Comparison of ENCODE assay signal across 12 cellular contexts in the genomic region with DNA sequence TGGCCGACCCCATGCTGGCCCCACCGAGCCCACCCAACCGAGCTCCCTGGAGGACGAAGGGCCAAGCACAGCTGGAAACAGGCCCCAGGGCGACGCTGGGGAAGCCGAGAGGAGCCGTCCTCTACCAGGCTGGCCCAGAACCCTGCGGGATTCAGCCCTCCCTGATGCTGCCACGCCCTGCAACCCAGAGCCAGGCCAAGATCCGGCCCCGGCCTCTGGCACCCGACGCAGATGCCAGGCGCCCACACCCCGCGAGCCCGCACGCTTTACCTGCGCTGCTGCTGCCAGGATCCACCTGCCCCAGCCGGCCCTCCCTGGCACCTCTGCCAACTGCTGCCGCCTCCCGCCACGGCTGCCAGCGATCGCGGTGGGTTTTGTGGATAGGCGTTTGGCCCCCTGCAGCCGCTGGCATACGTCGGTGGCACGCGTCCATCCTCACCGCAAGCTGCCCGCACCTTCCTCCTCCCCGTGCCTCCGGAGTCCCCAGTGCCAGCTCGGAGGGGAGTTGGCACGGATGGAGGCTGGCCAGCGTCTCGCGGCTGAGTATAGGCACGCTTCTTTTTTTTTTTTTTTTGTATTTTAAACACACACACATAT. TPM values are rescaled to one million over a fixed set of nuclear protein-coding genes. Genes with fewer than 3 reads are reported as not detected.
A peak's percentile ranks its signal among the peaks of the same experiment; 100 is the strongest.
DNase-seq lines count a peak whose midpoint lies in the region; ATAC-seq and TF ChIP-seq lines count a peak whose summit lies in the region.
"Had no signal": no experiment of that assay in that cellular context is flagged by ENCODE, and none has a peak within 500 bp of the region (broad histone marks: within the 10 kb centered on the region; RNA-seq: fewer than 3 reads in every experiment).

No MANE protein-coding gene starts in this region.

- H3K9me3 ChIP-seq in SJSA1 (replicated peaks) (no peaks in the 10 kb centered on the region), esophagus squamous epithelium (no peaks in the 10 kb centered on the region), transverse colon (no peaks in the 10 kb centered on the region)
- H3K9me3 ChIP-seq: sigmoid colon had no signal

- H3K27ac ChIP-seq in SJSA1 (no peak overlapping the region), esophagus squamous epithelium (no peak overlapping the region), transverse colon (peak overlapping the region; percentile 60 to 81 (median 76))
- H3K27ac ChIP-seq: KMS-11, sigmoid colon had no signal

- no peaks in the 10 kb centered on the region for H3K36me3 Mint-ChIP-seq in activated naive CD4-positive, alpha-beta T cell treated with anti-CD3 and anti-CD28 coated beads, Interleukin-2, amount 50 U/mL, for 24 hours
- H3K36me3 Mint-ChIP-seq in activated naive CD4-positive, alpha-beta T cell treated with anti-CD3 and anti-CD28 coated beads, Interleukin-2, amount 50 U/mL, for 72 hours, result no peaks in the 10 kb centered on the region
- H3K36me3 Mint-ChIP-seq in endothelial cell (ENCODE audit: low read depth, unreplicated experiment), result no peaks in the 10 kb centered on the region

- no peaks in the 10 kb centered on the region for H3K36me3 ChIP-seq in SJSA1
- H3K36me3 ChIP-seq in esophagus squamous epithelium, result no peaks in the 10 kb centered on the region
- no peaks in the 10 kb centered on the region for H3K36me3 ChIP-seq in transverse colon
- H3K36me3 ChIP-seq: sigmoid colon had no signal

- TF ChIP-seq CTCF in esophagus squamous epithelium (IDR thresholded peaks at IDR 0.05) (no peak), transverse colon (IDR thresholded peaks at IDR 0.05) (no peak), endothelial cell (IDR thresholded peaks at IDR 0.05; ENCODE audit: unreplicated experiment) (no peak)

- H3K4me3 ChIP-seq in SJSA1 (peak overlapping the region; percentile 19), esophagus squamous epithelium (peak overlapping the region; percentile 19 to 50 (median 38)), transverse colon (peak overlapping the region in 3 of 4 donors; percentile 31 to 50 (median 36))

- 42 to 67% methylated on average over 24 to 28 of the region's 43 CpGs for WGBS in esophagus squamous epithelium, 2 donors
- WGBS in transverse colon (ENCODE audit: low coverage in 1 of 2), 2 donors, result 64% methylated on average over 42 of the region's 43 CpGs; no CpG with 5 or more reads in 1 of the 2 donors

- TF ChIP-seq EP300 in transverse colon (IDR thresholded peaks at IDR 0.05; ENCODE audit: low read depth), result no peak

- no peak for DNase-seq in activated naive CD4-positive, alpha-beta T cell treated with anti-CD3 and anti-CD28 coated beads, Interleukin-2, amount 50 U/mL, for 72 hours (ENCODE audit: low spot score in 2 of 2)
- DNase-seq in SJSA1 (ENCODE audit: low read depth in 1 of 2, low spot score in 2 of 2) (peak in 1 of 2 experiments; percentile 13), esophagus squamous epithelium (lab: John Stamatoyannopoulos, UW) (no peak), transverse colon (peak; percentile 71), GM19238 (ENCODE audit: insufficient read length, low spot score) (no peak), endothelial cell (ENCODE audit: low spot score) (no peak), CD1c-positive myeloid dendritic cell (ENCODE audit: extremely low spot score) (no peak)
- DNase-seq: activated CD8-positive, alpha-beta memory T cell treated with anti-CD3 and anti-CD28 coated beads, Interleukin-2, amount 50 U/mL, for 48 hours; effector memory CD4-positive, alpha-beta T cell; sigmoid colon had no signal

- H3K27ac Mint-ChIP-seq in activated naive CD4-positive, alpha-beta T cell treated with anti-CD3 and anti-CD28 coated beads, Interleukin-2, amount 50 U/mL, for 24 hours, result no peak overlapping the region
- peak overlapping the region in 1 of 2 donors; percentile 77 for H3K27ac Mint-ChIP-seq in activated naive CD4-positive, alpha-beta T cell treated with anti-CD3 and anti-CD28 coated beads, Interleukin-2, amount 50 U/mL, for 72 hours
- no peak overlapping the region for H3K27ac Mint-ChIP-seq in endothelial cell (ENCODE audit: unreplicated experiment)

- no peaks in the 10 kb centered on the region for H3K9me3 Mint-ChIP-seq in activated naive CD4-positive, alpha-beta T cell treated with anti-CD3 and anti-CD28 coated beads, Interleukin-2, amount 50 U/mL, for 24 hours
- no peaks in the 10 kb centered on the region for H3K9me3 Mint-ChIP-seq in activated naive CD4-positive, alpha-beta T cell treated with anti-CD3 and anti-CD28 coated beads, Interleukin-2, amount 50 U/mL, for 72 hours
- H3K9me3 Mint-ChIP-seq in endothelial cell (ENCODE audit: unreplicated experiment), result no peaks in the 10 kb centered on the region

- H3K27me3 ChIP-seq in SJSA1 (replicated peaks), result peaks cover 83% of the 10 kb centered on the region
- H3K27me3 ChIP-seq in esophagus squamous epithelium, result peaks cover 0 to 98% (median 1%) of the 10 kb centered on the region in 4 donors
- H3K27me3 ChIP-seq in transverse colon, result peaks cover 36% of the 10 kb centered on the region

- no peaks in the 10 kb centered on the region for H3K27me3 Mint-ChIP-seq in activated naive CD4-positive, alpha-beta T cell treated with anti-CD3 and anti-CD28 coated beads, Interleukin-2, amount 50 U/mL, for 24 hours
- peaks cover 3% of the 10 kb centered on the region for H3K27me3 Mint-ChIP-seq in endothelial cell (ENCODE audit: unreplicated experiment)

- TF ChIP-seq POLR2A in esophagus squamous epithelium (IDR thresholded peaks at IDR 0.05) (no peak), transverse colon (IDR thresholded peaks at IDR 0.05) (no peak)

- H3K4me1 ChIP-seq in SJSA1 (replicated peaks) (peaks cover 16% of the 10 kb centered on the region), esophagus squamous epithelium (peaks cover 0 to 20% (median 7%) of the 10 kb centered on the region in 3 donors), transverse colon (peaks cover 0 to 20% (median 16%) of the 10 kb centered on the region in 4 donors)
- H3K4me1 ChIP-seq: sigmoid colon had no signal

- no peak for ATAC-seq in activated naive CD4-positive, alpha-beta T cell treated with anti-CD3 and anti-CD28 coated beads, Interleukin-2, amount 50 U/mL, for 72 hours

- intact Hi-C loops in esophagus squamous epithelium (cut with DNase I) (no loop called here), transverse colon (cut with DNase I; ENCODE audit: low total_unique reads) (no loop called here)

- peak overlapping the region; percentile 87 for H3K4me3 Mint-ChIP-seq in activated naive CD4-positive, alpha-beta T cell treated with anti-CD3 and anti-CD28 coated beads, Interleukin-2, amount 50 U/mL, for 24 hours
- H3K4me3 Mint-ChIP-seq in endothelial cell (ENCODE audit: unreplicated experiment), result no peak overlapping the region

- no peaks in the 10 kb centered on the region for H3K4me1 Mint-ChIP-seq in activated naive CD4-positive, alpha-beta T cell treated with anti-CD3 and anti-CD28 coated beads, Interleukin-2, amount 50 U/mL, for 24 hours
- H3K4me1 Mint-ChIP-seq in endothelial cell (ENCODE audit: unreplicated experiment), result no peaks in the 10 kb centered on the region

- in situ Hi-C loops in transverse colon (cut with MboI; ENCODE audit: low pct_ligation_motif_present in 1 of 4, low pct_unique_long_range_greater_than_20kb in 1 of 4, low sequenced_read_pairs in 3 of 4), result no loop called here

RNA-seq across cellular contexts. Expression of a gene that starts 41.4 kb away (rescaled TPM):
- total RNA-seq in activated naive CD4-positive, alpha-beta T cell treated with anti-CD3 and anti-CD28 coated beads, Interleukin-2, amount 50 U/mL, for 72 hours, result 10 to 100 TPM; 33.1 to 59.9 TPM
- 18.8 and 31.7 TPM in 2 replicates for total RNA-seq in SJSA1 (2014; rRNA removed; shearing (Covaris generic))
- 10 to 100 TPM; 15.1 to 21.1 (median 17.4) TPM for total RNA-seq in esophagus squamous epithelium
- total RNA-seq in transverse colon, result 100 to 1,000 TPM in 1 of 4 donors, 10 to 100 TPM in 3; 54.5 to 120 (median 75.8) TPM
- total RNA-seq in endothelial cell (ENCODE audit: unreplicated experiment), result 28.2 TPM

Comparison
In these comparisons a context has a peak if more than half of its experiments do, and no peak if none do; other contexts are left out.
1. H3K27ac ChIP-seq: peak in transverse colon (4 of 4); none in SJSA1 (single experiment) and esophagus squamous epithelium (0 of 4).
2. Peak in every context shown above with its lines, with median percentiles within 50 percentile points of each other: H3K4me3 ChIP-seq.